8 cellular contexts compared by ENCODE assay signal in genomic region chr2:24577481-24577880, GRCh38.
DNase-seq lines count a peak whose midpoint lies in the region; ATAC-seq and TF ChIP-seq lines count a peak whose summit lies in the region.

No MANE protein-coding gene starts in this region.

- H3K27ac Mint-ChIP-seq in activated naive CD4-positive, alpha-beta T cell treated with anti-CD3 and anti-CD28 coated beads, Interleukin-2, amount 50 U/mL, for 24 hours = peak overlapping the region; percentile 66
- H3K27ac Mint-ChIP-seq in T-helper 2 cell treated with Interferon-gamma antibody and Interleukin-4, amounts not matched to agents 5 μg/mL and 100 μg/mL, for 36 hours = peak overlapping the region; percentile 82
- peak overlapping the region; percentile 73 for H3K27ac Mint-ChIP-seq in stimulated activated naive CD8-positive, alpha-beta T cell treated with anti-CD3 and anti-CD28 coated beads, Interleukin-15, Interleukin-2, amounts not matched to agents 100 ng/mL and 50 ng/mL, for 24 hours
- no peak overlapping the region for H3K27ac Mint-ChIP-seq in mesothelial cell of epicardium

- TF ChIP-seq CTCF in mesothelial cell of epicardium (IDR thresholded peaks at IDR 0.05; ENCODE audit: unreplicated experiment) = no peak

- H3K27me3 Mint-ChIP-seq in activated naive CD4-positive, alpha-beta T cell treated with anti-CD3 and anti-CD28 coated beads, Interleukin-2, amount 50 U/mL, for 24 hours = no peaks in the 10 kb centered on the region
- H3K27me3 Mint-ChIP-seq in T-helper 2 cell treated with Interferon-gamma antibody and Interleukin-4, amounts not matched to agents 5 μg/mL and 100 μg/mL, for 36 hours (ENCODE audit: low read depth) = no peaks in the 10 kb centered on the region
- H3K27me3 Mint-ChIP-seq in stimulated activated naive CD8-positive, alpha-beta T cell treated with anti-CD3 and anti-CD28 coated beads, Interleukin-15, Interleukin-2, amounts not matched to agents 100 ng/mL and 50 ng/mL, for 24 hours = no peaks in the 10 kb centered on the region
- H3K27me3 Mint-ChIP-seq in mesothelial cell of epicardium (ENCODE audit: low read depth) = no peaks in the 10 kb centered on the region

- peak; percentile 52 for ATAC-seq in HG02970 (IDR thresholded peaks at IDR 0.05; ENCODE audit: low FRiP score, unreplicated experiment)

- peaks cover 91% of the 10 kb centered on the region for H3K4me1 Mint-ChIP-seq in activated naive CD4-positive, alpha-beta T cell treated with anti-CD3 and anti-CD28 coated beads, Interleukin-2, amount 50 U/mL, for 24 hours
- peaks cover 46% of the 10 kb centered on the region for H3K4me1 Mint-ChIP-seq in T-helper 2 cell treated with Interferon-gamma antibody and Interleukin-4, amounts not matched to agents 5 μg/mL and 100 μg/mL, for 36 hours (ENCODE audit: low read depth)
- peaks cover 92% of the 10 kb centered on the region for H3K4me1 Mint-ChIP-seq in stimulated activated naive CD8-positive, alpha-beta T cell treated with anti-CD3 and anti-CD28 coated beads, Interleukin-15, Interleukin-2, amounts not matched to agents 100 ng/mL and 50 ng/mL, for 24 hours (ENCODE audit: low read depth)
- H3K4me1 Mint-ChIP-seq in mesothelial cell of epicardium = peaks cover 4% of the 10 kb centered on the region

- intact Hi-C loops in posterior cingulate gyrus (cut with DNase I) = no loop called here

- H3K9me3 Mint-ChIP-seq in activated naive CD4-positive, alpha-beta T cell treated with anti-CD3 and anti-CD28 coated beads, Interleukin-2, amount 50 U/mL, for 24 hours = peaks cover 11% of the 10 kb centered on the region
- H3K9me3 Mint-ChIP-seq in T-helper 2 cell treated with Interferon-gamma antibody and Interleukin-4, amounts not matched to agents 5 μg/mL and 100 μg/mL, for 36 hours = peaks cover 6% of the 10 kb centered on the region
- peaks cover 6% of the 10 kb centered on the region for H3K9me3 Mint-ChIP-seq in stimulated activated naive CD8-positive, alpha-beta T cell treated with anti-CD3 and anti-CD28 coated beads, Interleukin-15, Interleukin-2, amounts not matched to agents 100 ng/mL and 50 ng/mL, for 24 hours
- peaks cover 28% of the 10 kb centered on the region for H3K9me3 Mint-ChIP-seq in mesothelial cell of epicardium

- DNase-seq in activated naive CD4-positive, alpha-beta T cell (lab: John Stamatoyannopoulos, UW) = no peak
- no peak for DNase-seq in T-helper 2 cell treated with Interferon-gamma antibody and Interleukin-4, amounts not matched to agents 5 μg/mL and 100 μg/mL, for 36 hours (ENCODE audit: low spot score)
- DNase-seq in posterior cingulate gyrus (no peak), SIG-M5 (lab: John Stamatoyannopoulos, UW) (no peak), mesothelial cell of epicardium (ENCODE audit: low spot score in 2 of 2, unreplicated experiment in 2 of 2) (no peak)

- H3K36me3 Mint-ChIP-seq in activated naive CD4-positive, alpha-beta T cell treated with anti-CD3 and anti-CD28 coated beads, Interleukin-2, amount 50 U/mL, for 24 hours = peaks cover 31% of the 10 kb centered on the region
- H3K36me3 Mint-ChIP-seq in T-helper 2 cell treated with Interferon-gamma antibody and Interleukin-4, amounts not matched to agents 5 μg/mL and 100 μg/mL, for 36 hours (ENCODE audit: low read depth) = peaks cover 12% of the 10 kb centered on the region
- H3K36me3 Mint-ChIP-seq in stimulated activated naive CD8-positive, alpha-beta T cell treated with anti-CD3 and anti-CD28 coated beads, Interleukin-15, Interleukin-2, amounts not matched to agents 100 ng/mL and 50 ng/mL, for 24 hours (ENCODE audit: low read depth) = peaks cover 43% of the 10 kb centered on the region
- H3K36me3 Mint-ChIP-seq in mesothelial cell of epicardium = peaks cover 28% of the 10 kb centered on the region

- H3K4me3 Mint-ChIP-seq in activated naive CD4-positive, alpha-beta T cell treated with anti-CD3 and anti-CD28 coated beads, Interleukin-2, amount 50 U/mL, for 24 hours = peak overlapping the region; percentile 57
- peak overlapping the region; percentile 77 for H3K4me3 Mint-ChIP-seq in T-helper 2 cell treated with Interferon-gamma antibody and Interleukin-4, amounts not matched to agents 5 μg/mL and 100 μg/mL, for 36 hours
- peak overlapping the region; percentile 71 for H3K4me3 Mint-ChIP-seq in stimulated activated naive CD8-positive, alpha-beta T cell treated with anti-CD3 and anti-CD28 coated beads, Interleukin-15, Interleukin-2, amounts not matched to agents 100 ng/mL and 50 ng/mL, for 24 hours
- no peak overlapping the region for H3K4me3 Mint-ChIP-seq in mesothelial cell of epicardium
